ENCODE assay signal across 21 cellular contexts in the genomic region with DNA sequence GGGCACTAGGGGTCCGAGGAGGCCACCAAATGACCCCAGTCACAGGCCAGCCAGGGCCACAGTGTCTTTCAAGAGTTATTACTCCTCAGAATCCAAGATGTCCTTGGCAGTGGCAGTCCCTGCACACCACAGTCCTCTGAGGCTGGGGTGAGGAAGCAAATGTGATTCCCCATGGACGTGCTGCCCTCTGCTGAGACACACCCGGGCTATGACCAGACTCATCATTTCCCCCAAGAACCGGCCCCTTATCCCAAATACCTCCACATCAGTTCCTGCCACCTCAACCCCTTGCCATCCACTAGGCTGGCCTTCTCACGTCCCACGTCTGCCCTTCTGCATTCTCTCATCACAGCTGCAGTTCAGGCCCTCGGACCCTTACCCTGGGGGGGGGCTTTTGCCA. TPM values are rescaled to one million over a fixed set of nuclear protein-coding genes. Genes with fewer than 3 reads are reported as not detected.
DNase-seq lines count a peak whose midpoint lies in the region; ATAC-seq and TF ChIP-seq lines count a peak whose summit lies in the region.
"Had no signal": no experiment of that assay in that cellular context is flagged by ENCODE, and none has a peak within 500 bp of the region (broad histone marks: within the 10 kb centered on the region; RNA-seq: fewer than 3 reads in every experiment).

No MANE protein-coding gene starts in this region.

- H3K27me3 ChIP-seq in SK-N-SH (ENCODE audit: insufficient read depth) (peaks cover 52% of the 10 kb centered on the region), osteoblast (ENCODE audit: insufficient read depth, low read length) (peaks cover 33% of the 10 kb centered on the region)
- H3K27me3 ChIP-seq: body of pancreas had no signal

- no peak for ATAC-seq in SK-N-SH treated with all-trans-retinoic acid at 6 μM for 48 hours
- ATAC-seq: body of pancreas had no signal

- H3K9me2 ChIP-seq in SK-N-SH, result no peaks in the 10 kb centered on the region

- TF ChIP-seq RAD21 in SK-N-SH (IDR thresholded peaks at IDR 0.05; ENCODE audit: low read length), result peak; percentile 27

- no peaks in the 10 kb centered on the region for H3K36me3 Mint-ChIP-seq in chondrocyte (ENCODE audit: low read depth)
- H3K36me3 Mint-ChIP-seq: activated naive CD8-positive, alpha-beta T cell; type B pancreatic cell had no signal

- H4K20me1 ChIP-seq in SK-N-SH (ENCODE audit: insufficient read depth) (no peaks in the 10 kb centered on the region), osteoblast (ENCODE audit: insufficient read depth, low read length) (no peaks in the 10 kb centered on the region)

- H3K36me3 ChIP-seq in SK-N-SH (replicated peaks in 1 of 2; ENCODE audit: control insufficient read depth in 1 of 2, insufficient read depth in 2 of 2, low read length in 1 of 2) (no peaks in the 10 kb centered on the region), osteoblast (ENCODE audit: insufficient read depth, low read length) (no peaks in the 10 kb centered on the region)
- H3K36me3 ChIP-seq: neutrophil had no signal

- H3K79me2 ChIP-seq in SK-N-SH (ENCODE audit: insufficient read depth) (no peaks in the 10 kb centered on the region), osteoblast (ENCODE audit: insufficient read depth, low read length) (no peaks in the 10 kb centered on the region)

- 41% methylated on average over 7 of the region's 7 CpGs for WGBS in SK-N-SH (ENCODE audit: low lambda C conversion rate)

- H3K9ac ChIP-seq in SK-N-SH, result no peak overlapping the region

- H3K9me3 Mint-ChIP-seq in chondrocyte (ENCODE audit: low read depth), result no peaks in the 10 kb centered on the region
- H3K9me3 Mint-ChIP-seq: CD8-positive, alpha-beta memory T cell; stimulated activated naive CD8-positive, alpha-beta T cell treated with anti-CD3 and anti-CD28 coated beads, Interleukin-15, Interleukin-2, amounts not matched to agents 100 ng/mL and 50 ng/mL, for 24 hours; type B pancreatic cell had no signal

- TF ChIP-seq POLR2A in NB4 (IDR thresholded peaks at IDR 0.05; ENCODE audit: extremely low read depth, insufficient read length), result no peak

- no peak overlapping the region for H3K4me3 ChIP-seq in SK-N-SH (ENCODE audit: low read depth in 2 of 2, low read length in 1 of 2)
- no peak overlapping the region for H3K4me3 ChIP-seq in NB4 (ENCODE audit: low read depth, low read length)
- no peak overlapping the region for H3K4me3 ChIP-seq in osteoblast (ENCODE audit: insufficient read depth, low read length)
- H3K4me3 ChIP-seq: body of pancreas had no signal

- H3K4me2 ChIP-seq in SK-N-SH (no peak overlapping the region), osteoblast (ENCODE audit: insufficient read depth, low read length) (no peak overlapping the region)

- peaks cover 5% of the 10 kb centered on the region for H3F3A ChIP-seq in SK-N-SH (replicated peaks; ENCODE audit: insufficient read depth)

- TF ChIP-seq CTCF in SK-N-SH (IDR thresholded peaks at IDR 0.05) (peak; percentile 21; the same call in 1 of the 2 replicates), NB4 (IDR thresholded peaks at IDR 0.05; ENCODE audit: low read depth, low read length) (peak; percentile 18), chondrocyte (IDR thresholded peaks at IDR 0.05) (no peak), osteoblast (IDR thresholded peaks at IDR 0.05; ENCODE audit: extremely low read depth, low read depth, low read length) (peak; percentile 10)

- POLR2A ChIA-PET in SK-N-SH (lab: Yijun Ruan, JAX), result no interaction called here

- H3K4me1 ChIP-seq in SK-N-SH (ENCODE audit: control insufficient read depth in 1 of 2, insufficient read depth in 2 of 2, low read depth in 1 of 2, low read length in 1 of 2) (peaks cover 0 to 28% of the 10 kb centered on the region in 2 experiments; a peak in 2 of 4 replicates), osteoblast (ENCODE audit: insufficient read depth, low read length) (peaks cover 13% of the 10 kb centered on the region)

- peaks cover 2% of the 10 kb centered on the region for H3K27me3 Mint-ChIP-seq in chondrocyte (ENCODE audit: low read depth)
- H3K27me3 Mint-ChIP-seq: activated naive CD8-positive, alpha-beta T cell; CD8-positive, alpha-beta memory T cell; stimulated activated naive CD8-positive, alpha-beta T cell treated with anti-CD3 and anti-CD28 coated beads, Interleukin-15, Interleukin-2, amounts not matched to agents 100 ng/mL and 50 ng/mL, for 24 hours had no signal

- H2AFZ ChIP-seq in SK-N-SH (ENCODE audit: low read depth) (no peak overlapping the region), osteoblast (ENCODE audit: low read length) (no peak overlapping the region)

- H3K4me3 Mint-ChIP-seq in chondrocyte (ENCODE audit: unreplicated experiment), result no peak overlapping the region
- H3K4me3 Mint-ChIP-seq: activated naive CD8-positive, alpha-beta T cell; CD8-positive, alpha-beta memory T cell; stimulated activated naive CD8-positive, alpha-beta T cell treated with anti-CD3 and anti-CD28 coated beads, Interleukin-15, Interleukin-2, amounts not matched to agents 100 ng/mL and 50 ng/mL, for 24 hours; type B pancreatic cell had no signal

- H3K9me3 ChIP-seq in SK-N-SH (no peaks in the 10 kb centered on the region), osteoblast (ENCODE audit: low read depth, low read length) (no peaks in the 10 kb centered on the region)
- H3K9me3 ChIP-seq: body of pancreas, neutrophil had no signal

- TF ChIP-seq EP300 in SK-N-SH (IDR thresholded peaks at IDR 0.05; ENCODE audit: borderline replicate concordance in 1 of 2, low read depth in 1 of 2, low read length in 1 of 2), result no peak

- DNase-seq in SK-N-SH (no peak), NB4 (ENCODE audit: low read depth) (peak; percentile 56), chondrocyte (ENCODE audit: low spot score) (peak; percentile 38), osteoblast (ENCODE audit: insufficient read length, low spot score, missing footprints) (no peak), NAMALWA (ENCODE audit: low spot score) (no peak)
- DNase-seq in stimulated activated CD4-positive, alpha-beta T cell treated with anti-CD3 and anti-CD28 coated beads, Interleukin-4, amount 100 ng/mL, for 24 hours, result no peak
- DNase-seq in stimulated activated CD4-positive, alpha-beta T cell treated with anti-CD3 and anti-CD28 coated beads, Interleukin-2, amount 100 ng/mL, for 24 hours, result no peak
- DNase-seq: activated CD4-positive, CD25-positive, alpha-beta regulatory T cell; body of pancreas; dermis blood vessel endothelial cell; HCEC 1CT; Karpas-422; NCI-H146; NCI-H226 had no signal

- H3K27ac ChIP-seq in SK-N-SH (ENCODE audit: low read depth in 2 of 2, low read length in 1 of 2), result no peak overlapping the region
- H3K27ac ChIP-seq in osteoblast (ENCODE audit: low read depth, low read length), result no peak overlapping the region
- H3K27ac ChIP-seq: body of pancreas, epithelial cell of prostate, neutrophil had no signal

- CTCF ChIA-PET in SK-N-SH (lab: Yijun Ruan, JAX), result interaction anchor here (1.4 kb wide), 1 partner anchor 61 kb away, joined by 4 read pairs; no protein-coding TSS in a partner anchor

- H3K27ac Mint-ChIP-seq in chondrocyte (ENCODE audit: unreplicated experiment), result no peak overlapping the region
- H3K27ac Mint-ChIP-seq: activated naive CD8-positive, alpha-beta T cell; stimulated activated naive CD8-positive, alpha-beta T cell treated with anti-CD3 and anti-CD28 coated beads, Interleukin-15, Interleukin-2, amounts not matched to agents 100 ng/mL and 50 ng/mL, for 24 hours; type B pancreatic cell had no signal

- H3K4me1 Mint-ChIP-seq in chondrocyte (ENCODE audit: low read depth), result peaks cover 15% of the 10 kb centered on the region

TF ChIP-seq in SK-N-SH, 30 proteins besides CTCF, POLR2A, EP300 and RAD21:
- TF ChIP-seq NRF1 (IDR thresholded peaks at IDR 0.05; ENCODE audit: low read depth, low read length), result no peak
- TF ChIP-seq TEAD4 (IDR thresholded peaks at IDR 0.05; ENCODE audit: borderline replicate concordance, insufficient read depth), result no peak
- no peak for TF ChIP-seq RFX5 (IDR thresholded peaks at IDR 0.05; ENCODE audit: low read length)
- TF ChIP-seq POLR2AphosphoS5 (IDR thresholded peaks at IDR 0.05; ENCODE audit: low read depth, low read length), result no peak
- TF ChIP-seq MXI1 (IDR thresholded peaks at IDR 0.05; ENCODE audit: low read depth, low read length), result no peak
- TF ChIP-seq MEF2A (IDR thresholded peaks at IDR 0.05; ENCODE audit: borderline replicate concordance, low read depth), result no peak
- TF ChIP-seq TAF1 (IDR thresholded peaks at IDR 0.05; ENCODE audit: borderline replicate concordance, low read depth, low read length), result no peak
- no peak for TF ChIP-seq GABPA (IDR thresholded peaks at IDR 0.05; ENCODE audit: low read depth)
- no peak for TF ChIP-seq YY1 (IDR thresholded peaks at IDR 0.05; ENCODE audit: low read depth)
- TF ChIP-seq CHD2 (IDR thresholded peaks at IDR 0.05; ENCODE audit: low read length, partially characterized antibody), result no peak
- TF ChIP-seq GATA2 (CRISPR knock-in tag; IDR thresholded peaks at IDR 0.05), result no peak

TF ChIP-seq in SK-N-SH treated with all-trans-retinoic acid at 6 μM for 48 hours, 23 proteins besides CTCF, POLR2A, EP300 and RAD21 (continues in another document):
- TF ChIP-seq TOX (CRISPR knock-in tag; IDR thresholded peaks at IDR 0.05; ENCODE audit: borderline replicate concordance) (no peak), ZFP30 (CRISPR knock-in tag; IDR thresholded peaks at IDR 0.05) (no peak), SNAI2 (CRISPR knock-in tag; IDR thresholded peaks at IDR 0.05) (no peak), RARB (CRISPR knock-in tag; IDR thresholded peaks at IDR 0.05) (no peak), ZNF565 (CRISPR knock-in tag; conservative IDR thresholded peaks at IDR 0.05; ENCODE audit: low read depth) (no peak), ZNF8 (CRISPR knock-in tag; IDR thresholded peaks at IDR 0.05) (no peak), ZC3H10 (CRISPR knock-in tag; IDR thresholded peaks at IDR 0.05) (no peak), BACH2 (CRISPR knock-in tag; IDR thresholded peaks at IDR 0.05; ENCODE audit: borderline replicate concordance) (no peak)
- TF ChIP-seq, protein P1, sequence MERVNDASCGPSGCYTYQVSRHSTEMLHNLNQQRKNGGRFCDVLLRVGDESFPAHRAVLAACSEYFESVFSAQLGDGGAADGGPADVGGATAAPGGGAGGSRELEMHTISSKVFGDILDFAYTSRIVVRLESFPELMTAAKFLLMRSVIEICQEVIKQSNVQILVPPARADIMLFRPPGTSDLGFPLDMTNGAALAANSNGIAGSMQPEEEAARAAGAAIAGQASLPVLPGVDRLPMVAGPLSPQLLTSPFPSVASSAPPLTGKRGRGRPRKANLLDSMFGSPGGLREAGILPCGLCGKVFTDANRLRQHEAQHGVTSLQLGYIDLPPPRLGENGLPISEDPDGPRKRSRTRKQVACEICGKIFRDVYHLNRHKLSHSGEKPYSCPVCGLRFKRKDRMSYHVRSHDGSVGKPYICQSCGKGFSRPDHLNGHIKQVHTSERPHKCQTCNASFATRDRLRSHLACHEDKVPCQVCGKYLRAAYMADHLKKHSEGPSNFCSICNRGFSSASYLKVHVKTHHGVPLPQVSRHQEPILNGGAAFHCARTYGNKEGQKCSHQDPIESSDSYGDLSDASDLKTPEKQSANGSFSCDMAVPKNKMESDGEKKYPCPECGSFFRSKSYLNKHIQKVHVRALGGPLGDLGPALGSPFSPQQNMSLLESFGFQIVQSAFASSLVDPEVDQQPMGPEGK (CRISPR knock-in tag; IDR thresholded peaks at IDR 0.05; ENCODE audit: borderline replicate concordance), result no peak

RNA-seq across cellular contexts. Expression of a gene that starts 5.0 kb away (rescaled TPM):
- 51.6 and 62.0 TPM in 2 replicates for polyA plus RNA-seq in SK-N-SH (2012; rRNA removed)
- 62.5 and 87.1 TPM in 2 replicates for polyA plus RNA-seq in SK-N-SH (2012; cell fraction: cytosol; rRNA removed)
- polyA plus RNA-seq in SK-N-SH (2012; cell fraction: nucleus; rRNA removed), result 49.2 and 76.3 TPM in 2 replicates
- total RNA-seq in chondrocyte (16.1 to 35.4 TPM (median 33.6 TPM) in 3 replicates), osteoblast (20.6 TPM in 2 replicates)

Comparison
In these comparisons a context has a peak if more than half of its experiments do, and no peak if none do; other contexts are left out.
1. DNase-seq: peak in NB4 (single experiment) and chondrocyte (single experiment); none in SK-N-SH (single experiment), osteoblast (single experiment), stimulated activated CD4-positive, alpha-beta T cell treated with anti-CD3 and anti-CD28 coated beads, Interleukin-4, amount 100 ng/mL, for 24 hours (single experiment), NAMALWA (single experiment) and stimulated activated CD4-positive, alpha-beta T cell treated with anti-CD3 and anti-CD28 coated beads, Interleukin-2, amount 100 ng/mL, for 24 hours (0 of 2).